18 cellular contexts compared by ENCODE assay signal in genomic region chr3:26562324-26562723, GRCh38.
DNase-seq lines count a peak whose midpoint lies in the region; TF ChIP-seq lines count a peak whose summit lies in the region.
"Had no signal": no experiment of that assay in that cellular context is flagged by ENCODE, and none has a peak within 500 bp of the region (broad histone marks: within the 10 kb centered on the region; RNA-seq: fewer than 3 reads in every experiment).

No MANE protein-coding gene starts in this region.

- H3K9ac ChIP-seq in GM23248 = no peak overlapping the region
- H3K9ac ChIP-seq: BLaER1 had no signal

- H3K27me3 ChIP-seq in GM23248 (replicated peaks; ENCODE audit: insufficient read depth) = no peaks in the 10 kb centered on the region
- H3K27me3 ChIP-seq: BE2C, BLaER1 had no signal

- H3K4me3 Mint-ChIP-seq in mesothelial cell of epicardium = no peak overlapping the region
- H3K4me3 Mint-ChIP-seq: CD14-positive monocyte; CD4-positive, alpha-beta memory T cell; CD4-positive, CD25-positive, alpha-beta regulatory T cell; CD8-positive, alpha-beta memory T cell had no signal

- H3K4me1 ChIP-seq in GM23248 (ENCODE audit: insufficient read depth) = no peaks in the 10 kb centered on the region
- H3K4me1 ChIP-seq: BE2C, BLaER1 had no signal

- H3K27me3 Mint-ChIP-seq in mesothelial cell of epicardium (ENCODE audit: low read depth) = peaks cover 3% of the 10 kb centered on the region
- H3K27me3 Mint-ChIP-seq: CD4-positive, alpha-beta memory T cell; CD4-positive, CD25-positive, alpha-beta regulatory T cell; CD8-positive, alpha-beta memory T cell had no signal

- H3K79me2 ChIP-seq in GM23248 (ENCODE audit: insufficient read depth) = no peaks in the 10 kb centered on the region

- no peaks in the 10 kb centered on the region for H3K36me3 Mint-ChIP-seq in mesothelial cell of epicardium
- H3K36me3 Mint-ChIP-seq: CD14-positive monocyte; CD4-positive, alpha-beta memory T cell; CD4-positive, CD25-positive, alpha-beta regulatory T cell; CD8-positive, alpha-beta memory T cell had no signal

- no peak for TF ChIP-seq POLR2A in lower leg skin (IDR thresholded peaks at IDR 0.05)

- no peaks in the 10 kb centered on the region for H4K20me1 ChIP-seq in GM23248 (ENCODE audit: insufficient read depth)
- H4K20me1 ChIP-seq: BLaER1 had no signal

- H3K4me1 Mint-ChIP-seq in mesothelial cell of epicardium = peaks cover 28% of the 10 kb centered on the region
- H3K4me1 Mint-ChIP-seq: CD14-positive monocyte; CD4-positive, alpha-beta memory T cell; CD4-positive, CD25-positive, alpha-beta regulatory T cell; CD8-positive, alpha-beta memory T cell had no signal

- DNase-seq in NCI-H82 (lab: John Stamatoyannopoulos, UW) (peak; percentile 34), NCI-H82 treated with DMSO at 0.1 percent for 48 hours (lab: John Stamatoyannopoulos, UW; ENCODE audit: unreplicated experiment) (peak; percentile 7), mesothelial cell of epicardium (ENCODE audit: low spot score in 2 of 2, unreplicated experiment in 2 of 2) (no peak), lower leg skin (ENCODE audit: low spot score in 2 of 2) (no peak), D341Med (ENCODE audit: low spot score) (no peak), GM23248 (no peak)
- DNase-seq: 8988T; ACHN; BE2C; C1 segment of cervical spinal cord; CD4-positive, alpha-beta memory T cell; CD4-positive, CD25-positive, alpha-beta regulatory T cell; CD8-positive, alpha-beta memory T cell; COR-L47; DMS79 treated with DMSO at 0.1 percent for 48 hours; GF-D8 had no signal

- H3K4me3 ChIP-seq in lower leg skin (ENCODE audit: low read depth, poor library complexity, severe bottlenecking) (no peak overlapping the region), GM23248 (no peak overlapping the region)
- H3K4me3 ChIP-seq: BLaER1 had no signal

- H3K9me2 ChIP-seq in GM23248 (ENCODE audit: insufficient read depth) = no peaks in the 10 kb centered on the region

- intact Hi-C loops in lower leg skin (cut with DNase I; ENCODE audit: low total_unique reads) = no loop called here

- peak overlapping the region; percentile 73 for H3K27ac Mint-ChIP-seq in mesothelial cell of epicardium
- H3K27ac Mint-ChIP-seq: CD14-positive monocyte; CD4-positive, alpha-beta memory T cell; CD4-positive, CD25-positive, alpha-beta regulatory T cell; CD8-positive, alpha-beta memory T cell had no signal

- TF ChIP-seq CTCF in mesothelial cell of epicardium (IDR thresholded peaks at IDR 0.05; ENCODE audit: unreplicated experiment) = no peak
- no peak for TF ChIP-seq CTCF in lower leg skin (IDR thresholded peaks at IDR 0.05)

- no peaks in the 10 kb centered on the region for H3K9me3 Mint-ChIP-seq in mesothelial cell of epicardium

- peaks cover 3% of the 10 kb centered on the region for H3K9me3 ChIP-seq in GM23248 (ENCODE audit: low read depth)
- H3K9me3 ChIP-seq: BE2C, BLaER1 had no signal

- no peaks in the 10 kb centered on the region for H3F3A ChIP-seq in GM23248 (ENCODE audit: insufficient read depth)

- no peak overlapping the region for H3K27ac ChIP-seq in GM23248
- H3K27ac ChIP-seq: BLaER1 had no signal

- H3K4me2 ChIP-seq in GM23248 (ENCODE audit: unreplicated experiment) = no peak overlapping the region
- H3K4me2 ChIP-seq: BLaER1 had no signal

- H2AFZ ChIP-seq in GM23248 = no peak overlapping the region

- in situ Hi-C loops in GM23248 (cut with MboI) = no loop called here

- H3K36me3 ChIP-seq in GM23248 (ENCODE audit: low read depth) = no peaks in the 10 kb centered on the region
- H3K36me3 ChIP-seq: BE2C, BLaER1 had no signal

- WGBS in lower leg skin, 2 donors = 52 to 54% methylated on average over 2 of the region's 2 CpGs
- WGBS in GM23248 (ENCODE audit: low coverage in 1 of 2, low lambda C conversion rate in 2 of 2, missing lambda C conversion rate in 2 of 2), 2 experiments = 9 to 10% methylated on average over 2 of the region's 2 CpGs

Comparison
In these comparisons a context has a peak if more than half of its experiments do, and no peak if none do; other contexts are left out.
1. DNase-seq: peak in NCI-H82 (single experiment) and NCI-H82 treated with DMSO at 0.1 percent for 48 hours (single experiment); none in mesothelial cell of epicardium (0 of 2), lower leg skin (0 of 2), D341Med (single experiment) and GM23248 (single experiment).